19 cellular contexts compared by ENCODE assay signal in genomic region chr3:58955308-58955707, GRCh38.
"Had no signal": no experiment of that assay in that cellular context is flagged by ENCODE, and none has a peak within 500 bp of the region (broad histone marks: within the 10 kb centered on the region; RNA-seq: fewer than 3 reads in every experiment).

No MANE protein-coding gene starts in this region.

- H3K4me3 Mint-ChIP-seq: activated CD4-positive, alpha-beta memory T cell treated with anti-CD3 and anti-CD28 coated beads, Interleukin-2, amount 10 ng/mL, durations not matched to agents 7 days and 5 days; activated CD4-positive, alpha-beta T cell treated with anti-CD3 and anti-CD28 coated beads, Interleukin-2, amount 10 ng/mL, durations not matched to agents 24 days and 14 days; activated naive CD4-positive, alpha-beta T cell treated with anti-CD3 and anti-CD28 coated beads, Interleukin-2, amount 10 ng/mL, durations not matched to agents 7 days and 5 days; nephron; stimulated activated effector memory CD8-positive, alpha-beta T cell treated with anti-CD3 and anti-CD28 coated beads, Interleukin-12 subunit alpha, Interleukin-12 subunit beta, amount 100 ng/mL, for 72 hours had no signal

- H3K27me3 ChIP-seq: colonic mucosa, dorsolateral prefrontal cortex, heart left ventricle, right lobe of liver, stomach, suprapubic skin, tibial nerve had no signal

- H3K27me3 Mint-ChIP-seq: activated CD4-positive, alpha-beta memory T cell treated with anti-CD3 and anti-CD28 coated beads, Interleukin-2, amount 10 ng/mL, durations not matched to agents 7 days and 5 days; activated CD4-positive, alpha-beta T cell treated with anti-CD3 and anti-CD28 coated beads, Interleukin-2, amount 10 ng/mL, durations not matched to agents 24 days and 14 days; activated naive CD4-positive, alpha-beta T cell treated with anti-CD3 and anti-CD28 coated beads, Interleukin-2, amount 10 ng/mL, durations not matched to agents 7 days and 5 days had no signal

- H3K4me3 ChIP-seq: colonic mucosa, dorsolateral prefrontal cortex, heart left ventricle, right lobe of liver, skin epidermis, stomach, suprapubic skin, tibial nerve had no signal

- H3K4me1 ChIP-seq: colonic mucosa, heart left ventricle, right lobe of liver, stomach, suprapubic skin, tibial nerve had no signal

- H3K27ac Mint-ChIP-seq: activated CD4-positive, alpha-beta memory T cell treated with anti-CD3 and anti-CD28 coated beads, Interleukin-2, amount 10 ng/mL, durations not matched to agents 7 days and 5 days; activated CD4-positive, alpha-beta T cell treated with anti-CD3 and anti-CD28 coated beads, Interleukin-2, amount 10 ng/mL, durations not matched to agents 24 days and 14 days; activated naive CD4-positive, alpha-beta T cell treated with anti-CD3 and anti-CD28 coated beads, Interleukin-2, amount 10 ng/mL, durations not matched to agents 7 days and 5 days; stimulated activated effector memory CD8-positive, alpha-beta T cell treated with anti-CD3 and anti-CD28 coated beads, Interleukin-12 subunit alpha, Interleukin-12 subunit beta, amount 100 ng/mL, for 72 hours had no signal

- H3K36me3 ChIP-seq: colonic mucosa, heart left ventricle, right lobe of liver, stomach, suprapubic skin, tibial nerve had no signal

- H3K9me3 Mint-ChIP-seq: activated CD4-positive, alpha-beta T cell treated with anti-CD3 and anti-CD28 coated beads, Interleukin-2, amount 10 ng/mL, durations not matched to agents 24 days and 14 days; activated naive CD4-positive, alpha-beta T cell treated with anti-CD3 and anti-CD28 coated beads, Interleukin-2, amount 10 ng/mL, durations not matched to agents 7 days and 5 days; stimulated activated effector memory CD8-positive, alpha-beta T cell treated with anti-CD3 and anti-CD28 coated beads, Interleukin-12 subunit alpha, Interleukin-12 subunit beta, amount 100 ng/mL, for 72 hours had no signal

- DNase-seq: activated CD4-positive, alpha-beta memory T cell treated with anti-CD3 and anti-CD28 coated beads, Interleukin-2, amount 10 ng/mL, durations not matched to agents 7 days and 5 days; activated CD4-positive, alpha-beta T cell treated with anti-CD3 and anti-CD28 coated beads, Interleukin-2, amount 10 ng/mL, durations not matched to agents 24 days and 14 days; activated effector memory CD4-positive, alpha-beta T cell treated with anti-CD3 and anti-CD28 coated beads, Interleukin-2, amount 50 U/mL, for 16 hours; activated naive CD4-positive, alpha-beta T cell treated with anti-CD3 and anti-CD28 coated beads, Interleukin-2, amount 10 ng/mL, durations not matched to agents 7 days and 5 days; amygdala; colonic mucosa; dorsolateral prefrontal cortex; heart left ventricle; occipital lobe; right lobe of liver; stimulated activated CD4-positive, alpha-beta T cell treated with anti-CD3 and anti-CD28 coated beads, Interleukin-2, amount 100 ng/mL, for 24 hours; stomach had no signal

- ATAC-seq: activated CD4-positive, CD25-positive, alpha-beta regulatory T cell treated with anti-CD3 and anti-CD28 coated beads, Interleukin-2, amount 50 U/mL, for 24 hours; heart left ventricle; right lobe of liver; stimulated activated effector memory CD8-positive, alpha-beta T cell treated with anti-CD3 and anti-CD28 coated beads, Interleukin-12 subunit alpha, Interleukin-12 subunit beta, amount 100 ng/mL, for 72 hours had no signal

- H3K4me1 Mint-ChIP-seq: activated CD4-positive, alpha-beta memory T cell treated with anti-CD3 and anti-CD28 coated beads, Interleukin-2, amount 10 ng/mL, durations not matched to agents 7 days and 5 days; activated CD4-positive, alpha-beta T cell treated with anti-CD3 and anti-CD28 coated beads, Interleukin-2, amount 10 ng/mL, durations not matched to agents 24 days and 14 days; activated naive CD4-positive, alpha-beta T cell treated with anti-CD3 and anti-CD28 coated beads, Interleukin-2, amount 10 ng/mL, durations not matched to agents 7 days and 5 days; stimulated activated effector memory CD8-positive, alpha-beta T cell treated with anti-CD3 and anti-CD28 coated beads, Interleukin-12 subunit alpha, Interleukin-12 subunit beta, amount 100 ng/mL, for 72 hours had no signal

- H3K27ac ChIP-seq: colonic mucosa, dorsolateral prefrontal cortex, epithelial cell of prostate, heart left ventricle, right lobe of liver, skin epidermis, stomach, suprapubic skin, tibial nerve had no signal

- H3K9me3 ChIP-seq: colonic mucosa, right lobe of liver, stomach, suprapubic skin, tibial nerve had no signal

- H3K36me3 Mint-ChIP-seq: activated naive CD4-positive, alpha-beta T cell treated with anti-CD3 and anti-CD28 coated beads, Interleukin-2, amount 10 ng/mL, durations not matched to agents 7 days and 5 days; stimulated activated effector memory CD8-positive, alpha-beta T cell treated with anti-CD3 and anti-CD28 coated beads, Interleukin-12 subunit alpha, Interleukin-12 subunit beta, amount 100 ng/mL, for 72 hours had no signal
